8 cellular contexts compared by ENCODE assay signal in genomic region chr11:81869337-81870065, GRCh38.
DNase-seq lines count a peak whose midpoint lies in the region; ATAC-seq and TF ChIP-seq lines count a peak whose summit lies in the region.

No MANE protein-coding gene starts in this region.

- in situ Hi-C loops in astrocyte of the spinal cord (cut with HindIII; ENCODE audit: low sequenced_read_pairs): no loop called here

- no peaks in the 10 kb centered on the region for H3K9me3 ChIP-seq in psoas muscle

- H3K4me3 ChIP-seq in astrocyte of the spinal cord (ENCODE audit: low read depth, low read length) (no peak overlapping the region), psoas muscle (no peak overlapping the region)

- 71 to 83% (median 80%) methylated on average over 1 of the region's 1 CpG for WGBS in psoas muscle, 3 donors

- peak; percentile 93 for ATAC-seq in GM19043 (IDR thresholded peaks at IDR 0.05; ENCODE audit: low read depth, unreplicated experiment)
- ATAC-seq in HG03108 (IDR thresholded peaks at IDR 0.05; ENCODE audit: unreplicated experiment): peak; percentile 95
- ATAC-seq in psoas muscle: no peak

- TF ChIP-seq CTCF in astrocyte of the spinal cord (IDR thresholded peaks at IDR 0.05; ENCODE audit: low read depth, low read length) (no peak), psoas muscle (IDR thresholded peaks at IDR 0.05) (no peak)

- intact Hi-C loops in psoas muscle (cut with DNase I): no loop called here

- peak; percentile 71 for DNase-seq in T-helper 22 cell (ENCODE audit: low read depth)
- DNase-seq in astrocyte of the spinal cord (ENCODE audit: low read depth, low spot score): peak; percentile 48
- peak; percentile 49 to 70 for DNase-seq in stimulated activated CD8-positive, alpha-beta memory T cell treated with anti-CD3 and anti-CD28 coated beads, Interleukin-2, amount 100 ng/mL, for 48 hours (ENCODE audit: low read depth in 2 of 2)
- DNase-seq in psoas muscle: no peak
- DNase-seq in DMS153 (lab: John Stamatoyannopoulos, UW): no peak
- no peak for DNase-seq in GM03348 (ENCODE audit: low spot score)

- H3K27ac ChIP-seq in psoas muscle: no peak overlapping the region

- no peaks in the 10 kb centered on the region for H3K27me3 ChIP-seq in psoas muscle (ENCODE audit: insufficient read depth in 3 of 3, low read length in 2 of 3)

- H3K4me1 ChIP-seq in psoas muscle: no peaks in the 10 kb centered on the region

- no peaks in the 10 kb centered on the region for H3K36me3 ChIP-seq in psoas muscle (ENCODE audit: insufficient read depth in 1 of 2, low read depth in 1 of 2)

Comparison
In these comparisons a context has a peak if more than half of its experiments do, and no peak if none do; other contexts are left out.
1. ATAC-seq: peak in GM19043 (single experiment) and HG03108 (single experiment); none in psoas muscle (0 of 4).
2. DNase-seq: peak in T-helper 22 cell (single experiment), astrocyte of the spinal cord (single experiment) and stimulated activated CD8-positive, alpha-beta memory T cell treated with anti-CD3 and anti-CD28 coated beads, Interleukin-2, amount 100 ng/mL, for 48 hours (2 of 2); none in psoas muscle (0 of 2), DMS153 (single experiment) and GM03348 (single experiment).